In genomic region chr3:11643212-11644087, GRCh38 we compare ENCODE assay signal across 8 cellular contexts. TPM values are rescaled to one million over a fixed set of nuclear protein-coding genes. Genes with fewer than 3 reads are reported as not detected.
DNase-seq lines count a peak whose midpoint lies in the region; ATAC-seq, FAIRE-seq and TF ChIP-seq lines count a peak whose summit lies in the region.

VGLL4 (minus strand) TSS chr3:11643915; CDS start chr3:11643518, 397 bp downstream.

- H3K27ac ChIP-seq in 22Rv1 (peak within 1 kb of the TSS; percentile 89), spleen (peak within 1 kb of the TSS; percentile 77 to 95 (median 93))

- H3K36me3 Mint-ChIP-seq in WTC11: no peaks in the 10 kb centered on the region

- 0 to 1% (median 0%) methylated on average over 42 of the region's 42 CpGs for WGBS in spleen, 5 donors

- FAIRE-seq in GM18507 (lab: Jason Lieb, UNC): peak; percentile 84

- H3K27me3 Mint-ChIP-seq in WTC11 (ENCODE audit: low read depth): no peaks in the 10 kb centered on the region

- H3K27me3 ChIP-seq in spleen (replicated peaks in 1 of 7): no peaks in the 10 kb centered on the region

- ATAC-seq in HG03060 (IDR thresholded peaks at IDR 0.05; ENCODE audit: low read depth, unreplicated experiment): peak; percentile 34
- peak; percentile 93 for ATAC-seq in WTC11

- POLR2A ChIA-PET in WTC11 (lab: Charles Lee): interaction anchor here (0.5 to 1.3 kb wide), 4 partner anchors 44 to 201 kb away, joined by 3 to 4 read pairs (median 3); no protein-coding TSS in a partner anchor

- H3K27ac Mint-ChIP-seq in WTC11: peak within 1 kb of the TSS; percentile 99

- peak in 1 of 3 donors; percentile 73 for TF ChIP-seq POLR2A in spleen (IDR thresholded peaks at IDR 0.05)

- peaks cover 19 to 48% (median 39%) of the 10 kb centered on the region in 6 donors for H3K4me1 ChIP-seq in spleen

- no peaks in the 10 kb centered on the region for H3K9me3 ChIP-seq in spleen

- H3K4me3 ChIP-seq in spleen: peak within 1 kb of the TSS; percentile 50 to 80 (median 68)

- intact Hi-C loops in spleen (cut with DNase I; ENCODE audit: low total_unique reads): no loop called here

- H3K4me1 Mint-ChIP-seq in WTC11: peaks cover 49% of the 10 kb centered on the region

- H3K9me3 Mint-ChIP-seq in WTC11: no peaks in the 10 kb centered on the region

- TF ChIP-seq CTCF in 22Rv1 (IDR thresholded peaks at IDR 0.05) (0 out of 2 replicates have a peak, but pooled peaks have one; percentile 9), WTC11 (IDR thresholded peaks at IDR 0.05) (no peak), spleen (IDR thresholded peaks at IDR 0.05 in 8 of 11, conservative IDR thresholded peaks at IDR 0.05 in 3 of 11) (peak in 5 of 11 experiments; percentile 16 to 30 (median 21))

- H3K4me3 Mint-ChIP-seq in WTC11: peak within 1 kb of the TSS; percentile 89

- H3K36me3 ChIP-seq in spleen: peaks cover 0 to 6% (median 0%) of the 10 kb centered on the region in 6 donors

- CTCF ChIA-PET in WTC11 (lab: Charles Lee): interaction anchor here (0.7 to 1.8 kb wide), 5 partner anchors 52 to 293 kb away, joined by 3 to 5 read pairs (median 3); no protein-coding TSS in a partner anchor

- DNase-seq in GM18507 (ENCODE audit: extremely low spot score, insufficient read length, low read depth): no peak
- DNase-seq in NCI-H2227 (lab: John Stamatoyannopoulos, UW; ENCODE audit: unreplicated experiment): peak; percentile 86
- DNase-seq in WTC11 (ENCODE audit: low spot score): peak; percentile 87
- peak; percentile 46 for DNase-seq in central memory CD4-positive, alpha-beta T cell
- DNase-seq in iris pigment epithelial cell (ENCODE audit: low read depth): peak; percentile 90
- DNase-seq in spleen: peak; percentile 95

TF ChIP-seq in WTC11, 78 proteins besides CTCF, POLR2A, EP300 and RAD21 (continues in another document):
- TF ChIP-seq PREB (CRISPR knock-in tag; IDR thresholded peaks at IDR 0.05; ENCODE audit: borderline replicate concordance): no peak
- no peak for TF ChIP-seq FOXJ3 (CRISPR knock-in tag; IDR thresholded peaks at IDR 0.05; ENCODE audit: borderline replicate concordance)
- no peak for TF ChIP-seq ESRRA (CRISPR knock-in tag; IDR thresholded peaks at IDR 0.05; ENCODE audit: borderline replicate concordance)
- peak; percentile 39; the same call in 1 of the 2 replicates for TF ChIP-seq FOXP4 (CRISPR knock-in tag; IDR thresholded peaks at IDR 0.05)
- TF ChIP-seq TEAD1 (CRISPR knock-in tag; IDR thresholded peaks at IDR 0.05): 0 out of 2 replicates have a peak, but pooled peaks have one; percentile 78
- no peak for TF ChIP-seq GTF2I (CRISPR knock-in tag; conservative IDR thresholded peaks at IDR 0.05)
- TF ChIP-seq MYBL2 (CRISPR knock-in tag; IDR thresholded peaks at IDR 0.05): peak; percentile 54; the same call in 1 of the 2 replicates
- no peak for TF ChIP-seq JUN (CRISPR knock-in tag; IDR thresholded peaks at IDR 0.05)
- no peak for TF ChIP-seq NR3C1 (CRISPR knock-in tag; conservative IDR thresholded peaks at IDR 0.05; ENCODE audit: low read depth)
- TF ChIP-seq TEAD4 (CRISPR knock-in tag; IDR thresholded peaks at IDR 0.05): no peak
- TF ChIP-seq STAT6 (CRISPR knock-in tag; conservative IDR thresholded peaks at IDR 0.05; ENCODE audit: low read depth): no peak
- peak; percentile 40; the same call in 1 of the 2 replicates for TF ChIP-seq SMAD3 (CRISPR knock-in tag; IDR thresholded peaks at IDR 0.05; ENCODE audit: borderline replicate concordance)
- peak; percentile 57 for TF ChIP-seq SP1 (CRISPR knock-in tag; conservative IDR thresholded peaks at IDR 0.05)
- TF ChIP-seq CREM (CRISPR knock-in tag; IDR thresholded peaks at IDR 0.05): 0 out of 2 replicates have a peak, but pooled peaks have one; percentile 22
- TF ChIP-seq ZNF317 (CRISPR knock-in tag; IDR thresholded peaks at IDR 0.05; ENCODE audit: borderline replicate concordance, low read depth): no peak
- no peak for TF ChIP-seq ATF1 (CRISPR knock-in tag; IDR thresholded peaks at IDR 0.05)
- no peak for TF ChIP-seq CREB1 (CRISPR knock-in tag; IDR thresholded peaks at IDR 0.05)
- TF ChIP-seq SOX15 (CRISPR knock-in tag; IDR thresholded peaks at IDR 0.05): no peak
- peak; percentile 91 for TF ChIP-seq ETV6 (CRISPR knock-in tag; IDR thresholded peaks at IDR 0.05)
- no peak for TF ChIP-seq GRHL2 (CRISPR knock-in tag; IDR thresholded peaks at IDR 0.05; ENCODE audit: insufficient replicate concordance, severe bottlenecking)
- TF ChIP-seq ZBTB43 (CRISPR knock-in tag; IDR thresholded peaks at IDR 0.05): no peak
- TF ChIP-seq E2F1 (CRISPR knock-in tag; IDR thresholded peaks at IDR 0.05): no peak
- no peak for TF ChIP-seq JAZF1 (CRISPR knock-in tag; IDR thresholded peaks at IDR 0.05)
- TF ChIP-seq MAX (CRISPR knock-in tag; IDR thresholded peaks at IDR 0.05): peak; percentile 61; the same call in 1 of the 2 replicates
- TF ChIP-seq GABPB1 (CRISPR knock-in tag; IDR thresholded peaks at IDR 0.05): peak; percentile 36; the same call in 1 of the 2 replicates
- 0 out of 2 replicates have a peak, but pooled peaks have one; percentile 52 for TF ChIP-seq FOXK1 (CRISPR knock-in tag; IDR thresholded peaks at IDR 0.05)
- TF ChIP-seq ZNF232 (CRISPR knock-in tag; IDR thresholded peaks at IDR 0.05): 0 out of 2 replicates have a peak, but pooled peaks have one; percentile 33

RNA-seq across cellular contexts. Expression of gene VGLL4, which starts in this region (rescaled TPM):
- total RNA-seq in WTC11 (2021) (42.2 to 43.8 TPM (median 43.0 TPM) in 3 replicates), spleen (10 to 100 TPM; 45.9 to 80.2 (median 55.2) TPM)
- polyA plus RNA-seq in spleen: 10 to 100 TPM; 13.5 to 37.5 (median 17.0) TPM
